Comparison of ENCODE assay signal across 18 cellular contexts in genomic region chr17:7368597-7368994, GRCh38. TPM values are rescaled to one million over a fixed set of nuclear protein-coding genes. Genes with fewer than 3 reads are reported as not detected.
"Had no signal": no experiment of that assay in that cellular context is flagged by ENCODE, and none has a peak within 500 bp of the region (broad histone marks: within the 10 kb centered on the region; RNA-seq: fewer than 3 reads in every experiment).

No MANE protein-coding gene starts in this region.

RNA-seq across cellular contexts. Expression of gene TMEM95, which starts 13.6 kb away (rescaled TPM):
- total RNA-seq: activated B cell treated with CpG ODN at 0.5 μM for 24 hours; activated CD4-positive, alpha-beta memory T cell treated with anti-CD3 and anti-CD28 coated beads for 36 hours; activated CD4-positive, alpha-beta T cell treated with anti-CD3 and anti-CD28 coated beads, Interleukin-2, amount 10 ng/mL, durations not matched to agents 24 days and 14 days; activated CD8-positive, alpha-beta memory T cell treated with anti-CD3 and anti-CD28 coated beads for 36 hours; activated CD8-positive, alpha-beta T cell treated with anti-CD3 and anti-CD28 coated beads for 36 hours; activated naive CD4-positive, alpha-beta T cell treated with anti-CD3 and anti-CD28 coated beads for 36 hours; activated naive CD8-positive, alpha-beta T cell treated with anti-CD3 and anti-CD28 coated beads for 36 hours; activated T-cell treated with anti-CD3 and anti-CD28 coated beads, Interleukin-2, amount 50 U/mL, for 4 hours; activated T-helper 1 cell treated with anti-CD3 and anti-CD28 coated beads, Interleukin-12 subunit alpha, Interleukin-12 subunit beta, Interleukin-2, Interleukin-4 antibody, amounts not matched to agents 30 ng/mL and 10 ng/mL and 1 ng/mL, durations not matched to agents 14 hours and 24 hours and 36 hours; adrenal gland; aorta; body of pancreas; breast epithelium; cardiac septum; cerebellum; T-cell; T-helper 17 cell; T-helper 2 cell treated with Interferon-gamma antibody and Interleukin-4, amounts not matched to agents 100 ng/mL and 5 ng/mL, for 36 hours had no signal
- polyA plus RNA-seq: adrenal gland, aorta had no signal
